Comparison of ENCODE assay signal across 21 cellular contexts in the genomic region with DNA sequence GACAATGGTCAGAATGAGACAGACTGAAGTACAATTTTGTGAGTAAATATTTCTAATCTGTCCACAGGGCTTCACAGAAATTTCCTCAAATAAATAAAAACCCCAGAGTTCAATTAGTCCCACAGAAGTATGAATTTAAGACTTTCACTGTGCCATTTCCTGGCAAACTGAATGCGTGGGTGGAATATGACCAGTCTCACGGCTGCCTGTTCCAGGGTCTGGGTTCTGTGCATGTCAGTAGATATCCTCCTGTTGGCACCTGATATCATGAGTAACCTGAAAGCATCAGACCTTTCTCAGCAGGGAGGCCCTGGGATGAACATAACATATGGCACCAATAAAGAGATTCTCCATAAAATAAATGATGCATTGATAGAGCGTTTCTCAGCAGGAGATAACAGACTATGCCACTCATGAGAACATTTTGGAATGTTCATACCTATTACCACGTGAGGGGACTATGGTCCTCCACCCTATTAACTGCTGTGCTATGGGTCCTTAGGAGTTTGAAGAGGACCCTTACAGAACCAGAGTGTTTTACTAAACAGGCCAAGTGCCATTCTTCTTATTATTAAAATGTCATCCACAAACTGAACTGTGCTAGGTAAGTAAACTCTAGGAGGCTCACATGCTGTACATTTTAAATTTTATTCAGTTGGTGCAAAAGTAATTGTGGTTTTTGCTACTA. TPM values are rescaled to one million over a fixed set of nuclear protein-coding genes. Genes with fewer than 3 reads are reported as not detected.
DNase-seq lines count a peak whose midpoint lies in the region; ATAC-seq and TF ChIP-seq lines count a peak whose summit lies in the region.
"Had no signal": no experiment of that assay in that cellular context is flagged by ENCODE, and none has a peak within 500 bp of the region (broad histone marks: within the 10 kb centered on the region; RNA-seq: fewer than 3 reads in every experiment).

No MANE protein-coding gene starts in this region.

- H3K27me3 ChIP-seq in gastroesophageal sphincter: no peaks in the 10 kb centered on the region
- H3K27me3 ChIP-seq: brain microvascular endothelial cell, pancreas had no signal

- in situ Hi-C loops in G401 (cut with HindIII; ENCODE audit: low sequenced_read_pairs): no loop called here

- no peak overlapping the region for H3K27ac Mint-ChIP-seq in progenitor cell of endocrine pancreas
- H3K27ac Mint-ChIP-seq: activated CD4-positive, alpha-beta memory T cell treated with anti-CD3 and anti-CD28 coated beads, Interleukin-2, amount 10 ng/mL, durations not matched to agents 7 days and 5 days; activated naive CD4-positive, alpha-beta T cell treated with anti-CD3 and anti-CD28 coated beads, Interleukin-2, amount 50 U/mL, for 72 hours had no signal

- no peak overlapping the region for H3K4me3 Mint-ChIP-seq in progenitor cell of endocrine pancreas (ENCODE audit: low read depth)
- H3K4me3 Mint-ChIP-seq: activated CD4-positive, alpha-beta memory T cell treated with anti-CD3 and anti-CD28 coated beads, Interleukin-2, amount 10 ng/mL, durations not matched to agents 7 days and 5 days; CD4-positive, alpha-beta memory T cell had no signal

- WGBS in gastroesophageal sphincter (ENCODE audit: low coverage in 1 of 2), 2 donors: 74 to 76% methylated on average over 3 to 4 of the region's 4 CpGs

- H3K4me1 ChIP-seq in gastroesophageal sphincter: no peaks in the 10 kb centered on the region
- H3K4me1 ChIP-seq: pancreas had no signal

- no peak overlapping the region for H3K4me3 ChIP-seq in gastroesophageal sphincter
- H3K4me3 ChIP-seq: pancreas had no signal

- DNase-seq in A172 (ENCODE audit: low spot score): peak; percentile 42
- peak; percentile 1 for DNase-seq in G401 (ENCODE audit: low spot score)
- peak; percentile 93 for DNase-seq in NCI-H345 treated with DMSO at 0.1 percent for 48 hours (lab: John Stamatoyannopoulos, UW; ENCODE audit: unreplicated experiment)
- DNase-seq in cerebellum (ENCODE audit: low spot score): peak; percentile 7
- DNase-seq in progenitor cell of endocrine pancreas (ENCODE audit: low spot score, unreplicated experiment): no peak
- no peak for DNase-seq in kidney glomerular epithelial cell (lab: John Stamatoyannopoulos, UW)
- DNase-seq: activated CD4-positive, alpha-beta memory T cell treated with anti-CD3 and anti-CD28 coated beads, Interleukin-2, amount 10 ng/mL, durations not matched to agents 7 days and 5 days; activated T-cell treated with anti-CD3 and anti-CD28 coated beads, Interleukin-2, amount 50 U/mL, for 48 hours; brain microvascular endothelial cell; CD4-positive, alpha-beta memory T cell; dermis blood vessel endothelial cell; glutamatergic neuron; H7; pancreas; Right ventricle myocardium superior; stimulated activated CD4-positive, alpha-beta T cell treated with anti-CD3 and anti-CD28 coated beads, Interleukin-4, amount 100 ng/mL, for 1 hour; T-helper 1 cell had no signal

- TF ChIP-seq CTCF in progenitor cell of endocrine pancreas (IDR thresholded peaks at IDR 0.05; ENCODE audit: unreplicated experiment) (no peak), gastroesophageal sphincter (IDR thresholded peaks at IDR 0.05) (no peak)

- H3K9me3 ChIP-seq in gastroesophageal sphincter: no peaks in the 10 kb centered on the region
- H3K9me3 ChIP-seq: pancreas had no signal

- H3K36me3 Mint-ChIP-seq in progenitor cell of endocrine pancreas (ENCODE audit: insufficient read depth): peaks cover 2% of the 10 kb centered on the region
- H3K36me3 Mint-ChIP-seq: CD4-positive, alpha-beta memory T cell had no signal

- H3K36me3 ChIP-seq in gastroesophageal sphincter: peaks cover 0 to 32% of the 10 kb centered on the region in 2 donors
- H3K36me3 ChIP-seq: brain microvascular endothelial cell, pancreas had no signal

- H3K9me3 Mint-ChIP-seq in progenitor cell of endocrine pancreas (ENCODE audit: low read depth): no peaks in the 10 kb centered on the region
- H3K9me3 Mint-ChIP-seq: activated CD4-positive, alpha-beta memory T cell treated with anti-CD3 and anti-CD28 coated beads, Interleukin-2, amount 10 ng/mL, durations not matched to agents 7 days and 5 days had no signal

- H3K27me3 Mint-ChIP-seq in progenitor cell of endocrine pancreas: no peaks in the 10 kb centered on the region

- no peak for TF ChIP-seq POLR2A in gastroesophageal sphincter (IDR thresholded peaks at IDR 0.05)

- ATAC-seq in gastroesophageal sphincter (no peak), GM18873 (IDR thresholded peaks at IDR 0.05; ENCODE audit: low FRiP score, unreplicated experiment) (no peak)
- ATAC-seq: activated naive CD4-positive, alpha-beta T cell treated with anti-CD3 and anti-CD28 coated beads, Interleukin-2, amount 50 U/mL, for 72 hours; HepG2; pancreas had no signal

- TF ChIP-seq EP300 in gastroesophageal sphincter (IDR thresholded peaks at IDR 0.05): no peak

- no peak overlapping the region for H3K27ac ChIP-seq in gastroesophageal sphincter
- H3K27ac ChIP-seq: brain microvascular endothelial cell, pancreas had no signal

- peaks cover 3% of the 10 kb centered on the region for H3K4me1 Mint-ChIP-seq in progenitor cell of endocrine pancreas (ENCODE audit: low read depth)
- H3K4me1 Mint-ChIP-seq: activated CD4-positive, alpha-beta memory T cell treated with anti-CD3 and anti-CD28 coated beads, Interleukin-2, amount 10 ng/mL, durations not matched to agents 7 days and 5 days; CD4-positive, alpha-beta memory T cell had no signal

RNA-seq across cellular contexts. Expression of gene MALL, which starts 10.6 kb away (rescaled TPM):
- 184 and 298 TPM in 2 replicates for total RNA-seq in A172 (2014; rRNA removed; shearing (Covaris generic))
- total RNA-seq in G401 (2014; rRNA removed; shearing (Covaris generic)): 0.92 and 1.5 TPM in 2 replicates
- total RNA-seq in cerebellum: 2.4 TPM
- 6.9 TPM in 2 replicates for total RNA-seq in progenitor cell of endocrine pancreas
- total RNA-seq in gastroesophageal sphincter: 10 to 100 TPM in 3 of 4 donors, 1 to 10 TPM in 1; 2.5 to 28.3 (median 14.8) TPM
- total RNA-seq: activated CD4-positive, alpha-beta memory T cell treated with anti-CD3 and anti-CD28 coated beads, Interleukin-2, amount 10 ng/mL, durations not matched to agents 7 days and 5 days; activated naive CD4-positive, alpha-beta T cell treated with anti-CD3 and anti-CD28 coated beads, Interleukin-2, amount 50 U/mL, for 72 hours; CD4-positive, alpha-beta memory T cell; HepG2 had no signal

Comparison
In these comparisons a context has a peak if more than half of its experiments do, and no peak if none do; other contexts are left out.
1. DNase-seq: peak in A172 (single experiment), G401 (single experiment), NCI-H345 treated with DMSO at 0.1 percent for 48 hours (single experiment) and cerebellum (single experiment); none in progenitor cell of endocrine pancreas (single experiment) and kidney glomerular epithelial cell (single experiment).